ENCODE assay signal across 37 cellular contexts in genomic region chr4:43243433-43244116, GRCh38.
"Had no signal": no experiment of that assay in that cellular context is flagged by ENCODE, and none has a peak within 500 bp of the region (broad histone marks: within the 10 kb centered on the region; RNA-seq: fewer than 3 reads in every experiment).

No MANE protein-coding gene starts in this region.

- H3K27ac Mint-ChIP-seq: activated CD4-positive, alpha-beta T cell treated with anti-CD3 and anti-CD28 coated beads, Interleukin-2, amount 10 ng/mL, durations not matched to agents 24 days and 14 days; activated CD8-positive, alpha-beta memory T cell treated with anti-CD3 and anti-CD28 coated beads, Interleukin-2, amount 10 ng/mL, durations not matched to agents 7 days and 5 days; activated CD8-positive, alpha-beta T cell treated with anti-CD3 and anti-CD28 coated beads for 36 hours; activated naive CD4-positive, alpha-beta T cell treated with anti-CD3 and anti-CD28 coated beads for 36 hours; activated naive CD8-positive, alpha-beta T cell treated with anti-CD3 and anti-CD28 coated beads for 36 hours; brain; naive thymus-derived CD8-positive, alpha-beta T cell; stimulated activated naive B cell treated with anti-CD40 and anti-IgM and Interleukin-4, amounts not matched to agents 10 μg/mL and 1 μg/mL and 100 μg/mL, for 72 hours had no signal

- H3K27ac ChIP-seq: adrenal gland, ascending aorta, cardiac muscle cell, colonic mucosa, epithelial cell of prostate, esophagus squamous epithelium, left lung, lower lobe of right lung, pancreas, prostate gland, sigmoid colon, suprapubic skin, tibial artery, upper lobe of right lung had no signal

- H3K4me1 ChIP-seq: adrenal gland, ascending aorta, colonic mucosa, esophagus squamous epithelium, left lung, lower lobe of right lung, pancreas, prostate gland, sigmoid colon, suprapubic skin, tibial artery, upper lobe of right lung had no signal

- H3K36me3 ChIP-seq: adrenal gland, ascending aorta, cardiac muscle cell, colonic mucosa, esophagus squamous epithelium, left lung, lower lobe of right lung, pancreas, prostate gland, sigmoid colon, suprapubic skin, tibial artery, upper lobe of right lung had no signal

- H3K36me3 Mint-ChIP-seq: activated CD8-positive, alpha-beta memory T cell treated with anti-CD3 and anti-CD28 coated beads, Interleukin-2, amount 10 ng/mL, durations not matched to agents 7 days and 5 days; activated naive CD8-positive, alpha-beta T cell treated with anti-CD3 and anti-CD28 coated beads for 36 hours; brain; naive thymus-derived CD8-positive, alpha-beta T cell; stimulated activated naive B cell treated with anti-CD40 and anti-IgM and Interleukin-4, amounts not matched to agents 10 μg/mL and 1 μg/mL and 100 μg/mL, for 72 hours had no signal

- FAIRE-seq: endometrium, pancreas, small intestine had no signal

- H3K27me3 ChIP-seq: adrenal gland, ascending aorta, cardiac muscle cell, colonic mucosa, esophagus squamous epithelium, left lung, pancreas, sigmoid colon, suprapubic skin, tibial artery, upper lobe of right lung had no signal

- H3K9me3 ChIP-seq: adrenal gland, ascending aorta, colonic mucosa, esophagus squamous epithelium, lower lobe of right lung, pancreas, prostate gland, sigmoid colon, suprapubic skin, tibial artery, upper lobe of right lung had no signal

- ATAC-seq: activated CD8-positive, alpha-beta memory T cell treated with anti-CD3 and anti-CD28 coated beads, Interleukin-2, amount 10 ng/mL, durations not matched to agents 7 days and 5 days; activated CD8-positive, alpha-beta T cell treated with anti-CD3 and anti-CD28 coated beads for 36 hours; left lung; lower lobe of right lung; naive thymus-derived CD8-positive, alpha-beta T cell; pancreas; stimulated activated naive B cell treated with anti-CD40 and anti-IgM and Interleukin-4, amounts not matched to agents 10 μg/mL and 1 μg/mL and 100 μg/mL, for 72 hours; upper lobe of right lung had no signal

- H3K4me3 Mint-ChIP-seq: activated CD4-positive, alpha-beta T cell treated with anti-CD3 and anti-CD28 coated beads, Interleukin-2, amount 10 ng/mL, durations not matched to agents 24 days and 14 days; activated CD8-positive, alpha-beta memory T cell treated with anti-CD3 and anti-CD28 coated beads, Interleukin-2, amount 10 ng/mL, durations not matched to agents 7 days and 5 days; activated CD8-positive, alpha-beta T cell treated with anti-CD3 and anti-CD28 coated beads for 36 hours; activated naive CD4-positive, alpha-beta T cell treated with anti-CD3 and anti-CD28 coated beads for 36 hours; activated naive CD8-positive, alpha-beta T cell treated with anti-CD3 and anti-CD28 coated beads for 36 hours; brain; naive thymus-derived CD8-positive, alpha-beta T cell; neural crest cell; stimulated activated naive B cell treated with anti-CD40 and anti-IgM and Interleukin-4, amounts not matched to agents 10 μg/mL and 1 μg/mL and 100 μg/mL, for 72 hours had no signal

- H3K9me3 Mint-ChIP-seq: activated CD4-positive, alpha-beta T cell treated with anti-CD3 and anti-CD28 coated beads, Interleukin-2, amount 10 ng/mL, durations not matched to agents 24 days and 14 days had no signal

- H3K4me3 ChIP-seq: adrenal gland, ascending aorta, cardiac muscle cell, colonic mucosa, esophagus squamous epithelium, left lung, lower lobe of right lung, pancreas, prostate gland, sigmoid colon, suprapubic skin, tibial artery, upper lobe of right lung had no signal

- H3K4me1 Mint-ChIP-seq: activated CD4-positive, alpha-beta T cell treated with anti-CD3 and anti-CD28 coated beads, Interleukin-2, amount 10 ng/mL, durations not matched to agents 24 days and 14 days; activated CD8-positive, alpha-beta memory T cell treated with anti-CD3 and anti-CD28 coated beads, Interleukin-2, amount 10 ng/mL, durations not matched to agents 7 days and 5 days; activated naive CD8-positive, alpha-beta T cell treated with anti-CD3 and anti-CD28 coated beads for 36 hours; naive thymus-derived CD8-positive, alpha-beta T cell; neural crest cell had no signal

- H3K27me3 Mint-ChIP-seq: activated CD4-positive, alpha-beta T cell treated with anti-CD3 and anti-CD28 coated beads, Interleukin-2, amount 10 ng/mL, durations not matched to agents 24 days and 14 days; activated CD8-positive, alpha-beta memory T cell treated with anti-CD3 and anti-CD28 coated beads, Interleukin-2, amount 10 ng/mL, durations not matched to agents 7 days and 5 days; activated CD8-positive, alpha-beta T cell treated with anti-CD3 and anti-CD28 coated beads for 36 hours; activated naive CD8-positive, alpha-beta T cell treated with anti-CD3 and anti-CD28 coated beads for 36 hours; brain; naive thymus-derived CD8-positive, alpha-beta T cell; stimulated activated naive B cell treated with anti-CD40 and anti-IgM and Interleukin-4, amounts not matched to agents 10 μg/mL and 1 μg/mL and 100 μg/mL, for 72 hours had no signal

- DNase-seq: activated CD4-positive, alpha-beta T cell treated with anti-CD3 and anti-CD28 coated beads, Interleukin-2, amount 10 ng/mL, durations not matched to agents 24 days and 14 days; activated CD4-positive, CD25-positive, alpha-beta regulatory T cell treated with anti-CD3 and anti-CD28 coated beads, Interleukin-2, amount 50 U/mL, for 72 hours; activated CD8-positive, alpha-beta memory T cell treated with anti-CD3 and anti-CD28 coated beads, Interleukin-2, amount 10 ng/mL, durations not matched to agents 7 days and 5 days; activated CD8-positive, alpha-beta T cell treated with anti-CD3 and anti-CD28 coated beads for 36 hours; activated effector memory CD4-positive, alpha-beta T cell treated with Interleukin-2 at 50 U/mL for 16 hours; activated naive CD4-positive, alpha-beta T cell treated with anti-CD3 and anti-CD28 coated beads for 36 hours; activated naive CD8-positive, alpha-beta T cell treated with anti-CD3 and anti-CD28 coated beads for 36 hours; activated T-cell treated with anti-CD3 and anti-CD28 coated beads, Interleukin-2, amount 50 U/mL, for 48 hours; adrenal gland; cerebellar nuclear complex; colonic mucosa; effector CD8-positive, alpha-beta T cell; esophagus squamous epithelium; foreskin melanocyte; kidney glomerular epithelial cell; left lung; lower lobe of right lung; mesenchymal stem cell; naive thymus-derived CD8-positive, alpha-beta T cell; nucleus accumbens; pancreas; retina; sigmoid colon; small intestine; stimulated activated CD4-positive, alpha-beta T cell treated with anti-CD3 and anti-CD28 coated beads, Interleukin-2, amount 100 ng/mL, for 24 hours; stimulated activated naive B cell treated with anti-CD40 and anti-IgM and Interleukin-4, amounts not matched to agents 10 μg/mL and 1 μg/mL and 100 μg/mL, for 72 hours; T-helper 9 cell; tibial artery; upper lobe of right lung had no signal
